ENCODE assay signal across 10 cellular contexts in genomic region chr9:93500571-93501298, GRCh38. TPM values are rescaled to one million over a fixed set of nuclear protein-coding genes. Genes with fewer than 3 reads are reported as not detected.
DNase-seq lines count a peak whose midpoint lies in the region; ATAC-seq and TF ChIP-seq lines count a peak whose summit lies in the region.
"Had no signal": no experiment of that assay in that cellular context is flagged by ENCODE, and none has a peak within 500 bp of the region (broad histone marks: within the 10 kb centered on the region; RNA-seq: fewer than 3 reads in every experiment).

No MANE protein-coding gene starts in this region.

- H3K36me3 ChIP-seq in left ventricle myocardium inferior = peaks cover 34% of the 10 kb centered on the region
- no peaks in the 10 kb centered on the region for H3K36me3 ChIP-seq in uterus
- H3K36me3 ChIP-seq in HAP-1 (replicated peaks) = peaks cover 57% of the 10 kb centered on the region

- POLR2A ChIA-PET in MCF 10A (lab: Yijun Ruan, JAX) = interaction anchor here (1.9 to 2.6 kb wide), 2 partner anchors 25 to 47 kb away, joined by 6 to 11 read pairs; partner anchors contain the start of gene FAM120AOS

- H3K4me3 ChIP-seq in left ventricle myocardium inferior = peak overlapping the region; percentile 59
- peak overlapping the region; percentile 11 to 17 for H3K4me3 ChIP-seq in uterus
- H3K4me3 ChIP-seq in HAP-1 = no peak overlapping the region

- H3K27ac ChIP-seq in left ventricle myocardium inferior (replicated peaks) = peak overlapping the region; percentile 66
- peak overlapping the region; percentile 37 to 77 for H3K27ac ChIP-seq in uterus

- peak overlapping the region; percentile 64 for H3K4me3 Mint-ChIP-seq in MCF 10A (ENCODE audit: unreplicated experiment)
- H3K4me3 Mint-ChIP-seq in mesothelial cell of epicardium = no peak overlapping the region

- ATAC-seq in GM19467 (IDR thresholded peaks at IDR 0.05; ENCODE audit: unreplicated experiment) = no peak

- no peak for TF ChIP-seq POLR2A in uterus (IDR thresholded peaks at IDR 0.05)

- peaks cover 80% of the 10 kb centered on the region for H3K36me3 Mint-ChIP-seq in MCF 10A (ENCODE audit: insufficient read depth, unreplicated experiment)
- peaks cover 40% of the 10 kb centered on the region for H3K36me3 Mint-ChIP-seq in mesothelial cell of epicardium

- TF ChIP-seq CTCF in left ventricle myocardium inferior (IDR thresholded peaks at IDR 0.05; ENCODE audit: borderline replicate concordance) (no peak), MCF 10A (IDR thresholded peaks at IDR 0.05; ENCODE audit: unreplicated experiment) (no peak), mesothelial cell of epicardium (IDR thresholded peaks at IDR 0.05; ENCODE audit: unreplicated experiment) (no peak), uterus (IDR thresholded peaks at IDR 0.05) (no peak)

- intact Hi-C loops in left ventricle myocardium inferior (cut with micrococcal nuclease) = no loop called here
- intact Hi-C loops in cardiac septum (cut with DNase I) = loop anchor here (5.0 kb wide), 1 partner anchor 48 kb away; the partner anchor contains the start of genes FAM120A and FAM120AOS
- intact Hi-C loops in MCF 10A (cut with micrococcal nuclease) = no loop called here
- intact Hi-C loops in uterus (cut with DNase I; ENCODE audit: low total_unique reads) = no loop called here

- H3K27ac Mint-ChIP-seq in MCF 10A (ENCODE audit: low read depth, unreplicated experiment) = peak overlapping the region; percentile 84
- peak overlapping the region; percentile 74 for H3K27ac Mint-ChIP-seq in mesothelial cell of epicardium

- BruUV-seq in MCF 10A (replicated peaks; lab: Mats Ljungman, UMichigan) = no TSS peak

- H3K9me3 ChIP-seq in left ventricle myocardium inferior (replicated peaks) (no peaks in the 10 kb centered on the region), uterus (no peaks in the 10 kb centered on the region), HAP-1 (no peaks in the 10 kb centered on the region)

- CTCF ChIA-PET in MCF 10A (lab: Yijun Ruan, JAX) = interaction anchor here (1.2 kb wide), 1 partner anchor 66 kb away, joined by 3 read pairs; no protein-coding TSS in a partner anchor

- no peak for DNase-seq in left ventricle myocardium inferior
- no peak for DNase-seq in cardiac septum (ENCODE audit: low spot score)
- DNase-seq in MCF 10A (ENCODE audit: unreplicated experiment) = no peak
- DNase-seq in mesothelial cell of epicardium (ENCODE audit: low spot score in 2 of 2, unreplicated experiment in 2 of 2) = no peak
- no peak for DNase-seq in uterus
- DNase-seq in islet precursor cell = no peak
- no peak for DNase-seq in HAP-1 (ENCODE audit: low spot score in 2 of 2)
- DNase-seq: COR-L47, NCI-H1436 had no signal

- H3K4me1 ChIP-seq in left ventricle myocardium inferior (peaks cover 46% of the 10 kb centered on the region), uterus (no peaks in the 10 kb centered on the region), HAP-1 (no peaks in the 10 kb centered on the region)

- H3K4me1 Mint-ChIP-seq in MCF 10A (ENCODE audit: insufficient read depth, unreplicated experiment) = peaks cover 43% of the 10 kb centered on the region
- peaks cover 16% of the 10 kb centered on the region for H3K4me1 Mint-ChIP-seq in mesothelial cell of epicardium

- in situ Hi-C loops in HAP-1 (cut with MboI; ENCODE audit: low sequenced_read_pairs) = no loop called here

- H3K9me3 Mint-ChIP-seq in MCF 10A (ENCODE audit: unreplicated experiment) (no peaks in the 10 kb centered on the region), mesothelial cell of epicardium (no peaks in the 10 kb centered on the region)

- no peaks in the 10 kb centered on the region for H3K27me3 Mint-ChIP-seq in MCF 10A (ENCODE audit: insufficient read depth, unreplicated experiment)
- no peaks in the 10 kb centered on the region for H3K27me3 Mint-ChIP-seq in mesothelial cell of epicardium (ENCODE audit: low read depth)

- H3K27me3 ChIP-seq in left ventricle myocardium inferior (ENCODE audit: low read depth) = no peaks in the 10 kb centered on the region
- H3K27me3 ChIP-seq in uterus = no peaks in the 10 kb centered on the region
- no peaks in the 10 kb centered on the region for H3K27me3 ChIP-seq in HAP-1 (ENCODE audit: low read depth)

RNA-seq across cellular contexts. Expression of gene FAM120AOS, which starts 47.4 kb away (rescaled TPM):
- 27.3 TPM for total RNA-seq in left ventricle myocardium inferior
- 39.1 TPM for total RNA-seq in cardiac septum
- 47.4 and 50.1 TPM in 2 replicates for total RNA-seq in MCF 10A (2022)
- total RNA-seq in mesothelial cell of epicardium = 39.0 to 40.0 TPM (median 39.0 TPM) in 3 replicates
- 10 to 100 TPM in 3 of 4 donors, 1 to 10 TPM in 1; 8.5 to 45.2 (median 39.1) TPM for total RNA-seq in uterus

RNA-seq across cellular contexts. Expression of gene FAM120A, which starts 49.2 kb away (rescaled TPM):
- 104 TPM for total RNA-seq in left ventricle myocardium inferior
- total RNA-seq in cardiac septum = 116 TPM
- total RNA-seq in MCF 10A (2022) = 152 and 162 TPM in 2 replicates
- 58.9 to 62.0 TPM (median 59.4 TPM) in 3 replicates for total RNA-seq in mesothelial cell of epicardium
- total RNA-seq in uterus = 100 to 1,000 TPM in 2 of 4 donors, 10 to 100 TPM in 2; 36.8 to 110 (median 103) TPM
